In genomic region chr9:16867571-16868311, GRCh38 we compare ENCODE assay signal across 1 cellular context.
TF ChIP-seq lines count a peak whose summit lies in the region.

No MANE protein-coding gene starts in this region.

TF ChIP-seq in GM12878, 131 proteins besides CTCF, POLR2A, EP300 and RAD21 (continued from another document):
- no peak for TF ChIP-seq ELK1 (IDR thresholded peaks at IDR 0.05; ENCODE audit: low read depth, low read length)
- TF ChIP-seq DPF2 (IDR thresholded peaks at IDR 0.05) = no peak
- TF ChIP-seq CBFB (IDR thresholded peaks at IDR 0.05; ENCODE audit: low read depth) = no peak
- no peak for TF ChIP-seq ZZZ3 (IDR thresholded peaks at IDR 0.05; ENCODE audit: control insufficient read depth, insufficient read length, low read depth)
- TF ChIP-seq ESRRA (IDR thresholded peaks at IDR 0.05; ENCODE audit: low read length) = no peak
- TF ChIP-seq ZBTB40 (IDR thresholded peaks at IDR 0.05; ENCODE audit: borderline replicate concordance) = no peak
- TF ChIP-seq SP1 (IDR thresholded peaks at IDR 0.05; ENCODE audit: low read depth, low read length) = no peak
TF ChIP-seq in GM12878: peak in this region for 0.
